In genomic region chr4:2042947-2043395, GRCh38 we compare ENCODE assay signal across 10 cellular contexts. TPM values are rescaled to one million over a fixed set of nuclear protein-coding genes. Genes with fewer than 3 reads are reported as not detected.
DNase-seq lines count a peak whose midpoint lies in the region; ATAC-seq and TF ChIP-seq lines count a peak whose summit lies in the region.
"Had no signal": no experiment of that assay in that cellular context is flagged by ENCODE, and none has a peak within 500 bp of the region (broad histone marks: within the 10 kb centered on the region; RNA-seq: fewer than 3 reads in every experiment).

No MANE protein-coding gene starts in this region.

- H3K27me3 ChIP-seq in spleen (replicated peaks in 1 of 7), result peaks cover 0 to 80% (median 41%) of the 10 kb centered on the region in 7 donors
- no peaks in the 10 kb centered on the region for H3K27me3 ChIP-seq in MG63

- H3K27me3 Mint-ChIP-seq in activated CD4-positive, alpha-beta T cell treated with anti-CD3 and anti-CD28 coated beads, Interleukin-2, amount 10 ng/mL, durations not matched to agents 24 days and 14 days, result peaks cover 21% of the 10 kb centered on the region
- H3K27me3 Mint-ChIP-seq in T-cell, result peaks cover 15 to 30% of the 10 kb centered on the region in 2 donors

- POLR2A ChIA-PET in T-cell (lab: Charles Lee), result no interaction called here

- H3K9me3 ChIP-seq in spleen (peaks cover 0 to 5% (median 0%) of the 10 kb centered on the region in 8 donors), MG63 (no peaks in the 10 kb centered on the region)
- H3K9me3 ChIP-seq: ascending aorta had no signal

- H3K4me3 ChIP-seq in fibroblast of the aortic adventitia (ENCODE audit: low read depth, low read length) (peak overlapping the region; percentile 79), spleen (peak overlapping the region in 7 of 8 donors; percentile 80 to 94 (median 89)), MG63 (no peak overlapping the region)

- H3K4me3 Mint-ChIP-seq in activated CD4-positive, alpha-beta T cell treated with anti-CD3 and anti-CD28 coated beads, Interleukin-2, amount 10 ng/mL, durations not matched to agents 24 days and 14 days, result peak overlapping the region; percentile 78
- peak overlapping the region; percentile 69 to 77 (median 72) for H3K4me3 Mint-ChIP-seq in T-cell

- no peak for TF ChIP-seq CTCF in fibroblast of the aortic adventitia (IDR thresholded peaks at IDR 0.05; ENCODE audit: insufficient read depth, low read length)
- no peak for TF ChIP-seq CTCF in spleen (IDR thresholded peaks at IDR 0.05 in 8 of 11, conservative IDR thresholded peaks at IDR 0.05 in 3 of 11)

- no peak for DNase-seq in activated CD4-positive, alpha-beta T cell treated with anti-CD3 and anti-CD28 coated beads, Interleukin-2, amount 10 ng/mL, durations not matched to agents 24 days and 14 days
- DNase-seq in activated CD4-positive, alpha-beta T cell treated with anti-CD3 and anti-CD28 coated beads, Interleukin-2, amount 50 U/mL, for 4 hours, result no peak
- DNase-seq in T-cell (no peak), fibroblast of the aortic adventitia (ENCODE audit: low read depth) (no peak), spleen (no peak), MG63 (no peak), iPS-NIHi11 (ENCODE audit: low spot score) (no peak), DMS 273 treated with DMSO at 0.1 percent for 48 hours (lab: John Stamatoyannopoulos, UW) (no peak)
- DNase-seq: MV-4-11 had no signal

- ATAC-seq in T-cell (replicated peaks in 1 of 4), result no peak

- H3K4me1 Mint-ChIP-seq in activated CD4-positive, alpha-beta T cell treated with anti-CD3 and anti-CD28 coated beads, Interleukin-2, amount 10 ng/mL, durations not matched to agents 24 days and 14 days, result peaks cover 7% of the 10 kb centered on the region
- H3K4me1 Mint-ChIP-seq in T-cell, result peaks cover 3 to 10% (median 8%) of the 10 kb centered on the region in 3 donors

- no peak overlapping the region for H3K27ac Mint-ChIP-seq in activated CD4-positive, alpha-beta T cell treated with anti-CD3 and anti-CD28 coated beads, Interleukin-2, amount 10 ng/mL, durations not matched to agents 24 days and 14 days
- H3K27ac Mint-ChIP-seq in T-cell, result no peak overlapping the region

- H3K36me3 Mint-ChIP-seq in activated CD4-positive, alpha-beta T cell treated with anti-CD3 and anti-CD28 coated beads, Interleukin-2, amount 10 ng/mL, durations not matched to agents 24 days and 14 days (ENCODE audit: low read depth), result no peaks in the 10 kb centered on the region
- no peaks in the 10 kb centered on the region for H3K36me3 Mint-ChIP-seq in T-cell

- no peak for TF ChIP-seq POLR2A in spleen (IDR thresholded peaks at IDR 0.05)

- CTCF ChIA-PET in T-cell (lab: Charles Lee), result no interaction called here

- no peak overlapping the region for H3K27ac ChIP-seq in spleen
- H3K27ac ChIP-seq: ascending aorta had no signal

- H3K9me3 Mint-ChIP-seq in activated CD4-positive, alpha-beta T cell treated with anti-CD3 and anti-CD28 coated beads, Interleukin-2, amount 10 ng/mL, durations not matched to agents 24 days and 14 days, result no peaks in the 10 kb centered on the region
- H3K9me3 Mint-ChIP-seq in T-cell, result no peaks in the 10 kb centered on the region

- WGBS in spleen, 5 donors, result 87 to 91% (median 88%) methylated on average over 8 of the region's 8 CpGs

- H3K4me1 ChIP-seq in spleen, result peaks cover 9 to 38% (median 25%) of the 10 kb centered on the region in 6 donors

- intact Hi-C loops in activated CD4-positive, alpha-beta T cell treated with anti-CD3 and anti-CD28 coated beads, Interleukin-2, amount 10 ng/mL, durations not matched to agents 24 days and 14 days (cut with micrococcal nuclease), result loop anchor here (2.0 to 10.0 kb wide), 2 partner anchors 16 to 132 kb away; partner anchors contain the start of gene NAT8L
- intact Hi-C loops in spleen (cut with DNase I; ENCODE audit: low total_unique reads), result no loop called here

- H3K36me3 ChIP-seq in spleen (peaks cover 0 to 4% (median 0%) of the 10 kb centered on the region in 6 donors), MG63 (no peaks in the 10 kb centered on the region)
- H3K36me3 ChIP-seq: ascending aorta had no signal

RNA-seq across cellular contexts. Expression of gene NAT8L, which starts 16.2 kb away (rescaled TPM):
- 7.3 and 7.7 TPM in 2 replicates for total RNA-seq in activated CD4-positive, alpha-beta T cell treated with anti-CD3 and anti-CD28 coated beads, Interleukin-2, amount 10 ng/mL, durations not matched to agents 24 days and 14 days
- total RNA-seq in T-cell (under 1 TPM in 4 of 5 donors, not detected in 1; 0.06 to 0.35 (median 0.11) TPM), fibroblast of the aortic adventitia (ENCODE audit: low replicate concordance) (0.09 and 0.25 TPM in 2 replicates), spleen (1 to 10 TPM in 4 of 7 donors, under 1 TPM in 3; 0.50 to 3.1 (median 1.3) TPM)
- under 1 TPM; 0.13 to 0.80 (median 0.29) TPM for polyA plus RNA-seq in spleen
- total RNA-seq in MG63 (2014; rRNA removed; shearing (Covaris generic); ENCODE audit: low replicate concordance), result 2.0 and 4.3 TPM in 2 replicates
- total RNA-seq: ascending aorta had no signal

RNA-seq across cellular contexts. Expression of gene NELFA, which starts 34.2 kb away (rescaled TPM):
- 51.1 and 57.4 TPM in 2 replicates for total RNA-seq in activated CD4-positive, alpha-beta T cell treated with anti-CD3 and anti-CD28 coated beads, Interleukin-2, amount 10 ng/mL, durations not matched to agents 24 days and 14 days
- 10 to 100 TPM; 40.7 to 55.1 (median 46.2) TPM for total RNA-seq in T-cell
- total RNA-seq in fibroblast of the aortic adventitia (ENCODE audit: low replicate concordance), result 14.8 and 26.2 TPM in 2 replicates
- 10 to 100 TPM; 20.2 to 36.6 (median 31.5) TPM for total RNA-seq in spleen
- polyA plus RNA-seq in spleen, result 10 to 100 TPM; 19.9 to 29.6 (median 20.1) TPM
- 4.7 and 15.0 TPM in 2 replicates for total RNA-seq in MG63 (2014; rRNA removed; shearing (Covaris generic); ENCODE audit: low replicate concordance)
